In the genomic region with DNA sequence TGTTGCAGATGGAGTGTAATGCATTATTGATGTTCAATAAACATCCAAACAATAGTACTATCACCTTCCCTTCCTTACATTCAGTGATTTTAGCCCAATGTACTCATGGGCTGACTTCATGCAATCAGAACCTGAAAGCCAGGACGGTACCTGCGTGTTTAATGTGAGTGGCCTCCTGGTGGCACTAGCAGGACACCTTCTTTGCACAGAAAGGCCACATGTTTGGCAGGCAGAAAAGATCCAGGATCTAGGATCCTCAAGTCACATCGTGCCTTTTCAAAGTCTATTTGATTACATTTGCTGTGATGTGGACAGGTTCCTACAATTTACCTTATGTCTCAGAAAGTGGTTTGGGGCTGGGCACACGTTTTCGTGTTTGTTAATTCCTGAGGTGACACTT, we compare ENCODE assay signal across 1 cellular context.
TF ChIP-seq lines count a peak whose summit lies in the region.

No MANE protein-coding gene starts in this region.

TF ChIP-seq in SK-N-SH treated with all-trans-retinoic acid at 6 μM for 48 hours, 23 proteins besides CTCF, POLR2A, EP300 and RAD21 (continued from another document):
- TF ChIP-seq, protein P1, sequence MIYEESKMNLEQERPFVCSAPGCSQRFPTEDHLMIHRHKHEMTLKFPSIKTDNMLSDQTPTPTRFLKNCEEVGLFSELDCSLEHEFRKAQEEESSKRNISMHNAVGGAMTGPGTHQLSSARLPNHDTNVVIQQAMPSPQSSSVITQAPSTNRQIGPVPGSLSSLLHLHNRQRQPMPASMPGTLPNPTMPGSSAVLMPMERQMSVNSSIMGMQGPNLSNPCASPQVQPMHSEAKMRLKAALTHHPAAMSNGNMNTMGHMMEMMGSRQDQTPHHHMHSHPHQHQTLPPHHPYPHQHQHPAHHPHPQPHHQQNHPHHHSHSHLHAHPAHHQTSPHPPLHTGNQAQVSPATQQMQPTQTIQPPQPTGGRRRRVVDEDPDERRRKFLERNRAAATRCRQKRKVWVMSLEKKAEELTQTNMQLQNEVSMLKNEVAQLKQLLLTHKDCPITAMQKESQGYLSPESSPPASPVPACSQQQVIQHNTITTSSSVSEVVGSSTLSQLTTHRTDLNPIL (CRISPR knock-in tag; IDR thresholded peaks at IDR 0.05; ENCODE audit: low read depth) = no peak
- TF ChIP-seq, protein P2, sequence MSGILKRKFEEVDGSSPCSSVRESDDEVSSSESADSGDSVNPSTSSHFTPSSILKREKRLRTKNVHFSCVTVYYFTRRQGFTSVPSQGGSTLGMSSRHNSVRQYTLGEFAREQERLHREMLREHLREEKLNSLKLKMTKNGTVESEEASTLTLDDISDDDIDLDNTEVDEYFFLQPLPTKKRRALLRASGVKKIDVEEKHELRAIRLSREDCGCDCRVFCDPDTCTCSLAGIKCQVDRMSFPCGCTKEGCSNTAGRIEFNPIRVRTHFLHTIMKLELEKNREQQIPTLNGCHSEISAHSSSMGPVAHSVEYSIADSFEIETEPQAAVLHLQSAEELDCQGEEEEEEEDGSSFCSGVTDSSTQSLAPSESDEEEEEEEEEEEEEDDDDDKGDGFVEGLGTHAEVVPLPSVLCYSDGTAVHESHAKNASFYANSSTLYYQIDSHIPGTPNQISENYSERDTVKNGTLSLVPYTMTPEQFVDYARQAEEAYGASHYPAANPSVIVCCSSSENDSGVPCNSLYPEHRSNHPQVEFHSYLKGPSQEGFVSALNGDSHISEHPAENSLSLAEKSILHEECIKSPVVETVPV (CRISPR knock-in tag; IDR thresholded peaks at IDR 0.05) = no peak
- TF ChIP-seq ZNF70 (CRISPR knock-in tag; IDR thresholded peaks at IDR 0.05) (no peak), ZFP30 (CRISPR knock-in tag; IDR thresholded peaks at IDR 0.05) (no peak), ZNF8 (CRISPR knock-in tag; IDR thresholded peaks at IDR 0.05) (no peak), GLIS3 (CRISPR knock-in tag; IDR thresholded peaks at IDR 0.05) (no peak), ZNF565 (CRISPR knock-in tag; conservative IDR thresholded peaks at IDR 0.05; ENCODE audit: low read depth) (no peak), TOX (CRISPR knock-in tag; IDR thresholded peaks at IDR 0.05; ENCODE audit: borderline replicate concordance) (no peak), ZFP3 (CRISPR knock-in tag; IDR thresholded peaks at IDR 0.05) (no peak), ISL1 (CRISPR knock-in tag; IDR thresholded peaks at IDR 0.05) (no peak)
